In genomic region chr9:124940894-124941688, GRCh38 we compare ENCODE assay signal across 8 cellular contexts. TPM values are rescaled to one million over a fixed set of nuclear protein-coding genes. Genes with fewer than 3 reads are reported as not detected.
DNase-seq lines count a peak whose midpoint lies in the region; ATAC-seq and TF ChIP-seq lines count a peak whose summit lies in the region.

TSS of gene GOLGA1 (minus strand) at chr9:124941083. CDS start at chr9:124938711, 2,372 bp downstream.

- H3K9me3 Mint-ChIP-seq in activated naive CD8-positive, alpha-beta T cell (ENCODE audit: low read depth) = no peaks in the 10 kb centered on the region

- peak within 1 kb of the TSS; percentile 95 for H3K4me3 Mint-ChIP-seq in activated naive CD8-positive, alpha-beta T cell

- H3K4me1 Mint-ChIP-seq in activated naive CD8-positive, alpha-beta T cell (ENCODE audit: low read depth) = peaks cover 26% of the 10 kb centered on the region

- H3K27ac Mint-ChIP-seq in activated naive CD8-positive, alpha-beta T cell = peak within 1 kb of the TSS; percentile 97

- no peak for TF ChIP-seq CTCF in GM10266 (IDR thresholded peaks at IDR 0.05; ENCODE audit: control insufficient read depth, insufficient read depth, low read depth, missing control alignments)
- no peak for TF ChIP-seq CTCF in omental fat pad (IDR thresholded peaks at IDR 0.05)

- ATAC-seq in HG02610 (IDR thresholded peaks at IDR 0.05; ENCODE audit: unreplicated experiment) (peak; percentile 79), omental fat pad (ENCODE audit: low FRiP score) (peak; percentile 99)

- DNase-seq in GM10266 (ENCODE audit: extremely low spot score) (peak; percentile 94), NCI-H1092 treated with DMSO at 0.1 percent for 48 hours (lab: John Stamatoyannopoulos, UW) (peak; percentile 93), SKM-1 treated with dmso at 0.1 percent for 144 hours (lab: John Stamatoyannopoulos, UW; ENCODE audit: unreplicated experiment) (peak; percentile 84), glomerular visceral epithelial cell (ENCODE audit: extremely low spot score) (peak; percentile 97), omental fat pad (ENCODE audit: low spot score) (peak; percentile 83)

- no peaks in the 10 kb centered on the region for H3K27me3 Mint-ChIP-seq in activated naive CD8-positive, alpha-beta T cell

- peak within 1 kb of the TSS; percentile 86 for H3K27ac ChIP-seq in temporal lobe (ENCODE audit: low read depth, low read length)

- H3K36me3 Mint-ChIP-seq in activated naive CD8-positive, alpha-beta T cell = peaks cover 9% of the 10 kb centered on the region

RNA-seq across cellular contexts. Expression of gene GOLGA1, which starts in this region (rescaled TPM):
- total RNA-seq in omental fat pad = 10 to 100 TPM; 13.3 to 31.5 (median 19.7) TPM
- total RNA-seq in temporal lobe = 15.7 TPM

Comparison
In these comparisons a context has a peak if more than half of its experiments do, and no peak if none do; other contexts are left out.
1. Peak in every context shown above with its lines: DNase-seq, ATAC-seq and H3K27ac ChIP-seq.